Comparison of ENCODE assay signal across 8 cellular contexts in the genomic region with DNA sequence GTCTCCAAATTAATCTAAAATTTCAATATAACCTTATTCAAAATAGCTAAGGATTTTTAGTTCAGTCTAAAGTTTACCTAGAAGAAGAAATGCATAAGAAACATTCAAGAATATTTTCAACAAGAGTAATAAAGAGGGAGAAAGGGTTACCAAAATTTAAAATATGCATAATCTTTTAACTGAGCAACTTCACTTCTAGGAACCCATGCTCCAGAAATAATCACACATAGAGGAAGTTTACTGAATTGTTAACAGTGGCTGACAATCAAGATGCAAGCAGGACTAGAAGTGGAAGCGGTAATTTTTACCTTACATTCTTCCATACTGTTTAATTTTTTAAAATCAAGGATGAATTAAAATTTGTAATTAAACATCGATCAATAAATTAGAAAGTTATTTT. TPM values are rescaled to one million over a fixed set of nuclear protein-coding genes. Genes with fewer than 3 reads are reported as not detected.
A peak's percentile ranks its signal among the peaks of the same experiment; 100 is the strongest.
DNase-seq lines count a peak whose midpoint lies in the region; ATAC-seq and TF ChIP-seq lines count a peak whose summit lies in the region.

No MANE protein-coding gene starts in this region.

- POLR2A ChIA-PET in Panc1 (lab: Charles Lee) = no interaction called here

- H3K36me3 ChIP-seq in GM23248 (ENCODE audit: low read depth) (no peaks in the 10 kb centered on the region), Panc1 (ENCODE audit: control insufficient read depth, insufficient read depth, low read length) (no peaks in the 10 kb centered on the region)

- H3K9me3 ChIP-seq in GM23248 (ENCODE audit: low read depth) (no peaks in the 10 kb centered on the region), Panc1 (ENCODE audit: control insufficient read depth, insufficient read depth, low read depth, low read length) (no peaks in the 10 kb centered on the region)

- DNase-seq in GM23248 (peak; percentile 34), Panc1 (ENCODE audit: low read depth, low spot score) (no peak), endothelial cell (ENCODE audit: low spot score) (no peak), retinal pigment epithelial cell (ENCODE audit: low read depth) (no peak)
- no peak for DNase-seq in stimulated activated CD4-positive, alpha-beta T cell treated with anti-CD3 and anti-CD28 coated beads, Interleukin-4, amount 100 ng/mL, for 24 hours

- peaks cover 8% of the 10 kb centered on the region for H3K27me3 Mint-ChIP-seq in endothelial cell (ENCODE audit: unreplicated experiment)

- no peak overlapping the region for H2AFZ ChIP-seq in GM23248

- H3K36me3 Mint-ChIP-seq in endothelial cell (ENCODE audit: low read depth, unreplicated experiment) = no peaks in the 10 kb centered on the region

- no peaks in the 10 kb centered on the region for H3K9me2 ChIP-seq in GM23248 (ENCODE audit: insufficient read depth)

- H3K9ac ChIP-seq in GM23248 = peak overlapping the region; percentile 99

- H3K4me3 Mint-ChIP-seq in endothelial cell (ENCODE audit: unreplicated experiment) = peak overlapping the region; percentile 100

- H3K4me3 ChIP-seq in GM23248 (peak overlapping the region; percentile 100), Panc1 (ENCODE audit: low read depth in 2 of 2, low read length in 2 of 2) (peak overlapping the region; percentile 81 to 82), retinal pigment epithelial cell (ENCODE audit: low read length) (peak overlapping the region; percentile 96)

- H3K27ac ChIP-seq in GM23248 (peak overlapping the region; percentile 99), Panc1 (ENCODE audit: low read length) (peak overlapping the region; percentile 87)

- BruUV-seq in Panc1 (replicated peaks; lab: Mats Ljungman, UMichigan) = no TSS peak

- 28 to 30% methylated on average over 2 of the region's 2 CpGs for WGBS in GM23248 (ENCODE audit: low coverage in 1 of 2, low lambda C conversion rate in 2 of 2, missing lambda C conversion rate in 2 of 2), 2 experiments

- peak overlapping the region; percentile 94 for H3K4me2 ChIP-seq in GM23248 (ENCODE audit: unreplicated experiment)

- peaks cover 12% of the 10 kb centered on the region for H3K4me1 Mint-ChIP-seq in endothelial cell (ENCODE audit: unreplicated experiment)

- ATAC-seq in Panc1 (no peak), GM21447 (IDR thresholded peaks at IDR 0.05; ENCODE audit: unreplicated experiment) (no peak), HG02763 (IDR thresholded peaks at IDR 0.05; ENCODE audit: unreplicated experiment) (no peak), GM21528 (IDR thresholded peaks at IDR 0.05; ENCODE audit: low FRiP score, unreplicated experiment) (no peak)

- H3K79me2 ChIP-seq in GM23248 (ENCODE audit: insufficient read depth) = peaks cover 63% of the 10 kb centered on the region

- H3K9me3 Mint-ChIP-seq in endothelial cell (ENCODE audit: unreplicated experiment) = no peaks in the 10 kb centered on the region

- H3K27me3 ChIP-seq in GM23248 (replicated peaks; ENCODE audit: insufficient read depth) (no peaks in the 10 kb centered on the region), Panc1 (ENCODE audit: control insufficient read depth, insufficient read depth, low read length) (no peaks in the 10 kb centered on the region)

- in situ Hi-C loops in GM23248 (cut with MboI) (no loop called here), Panc1 (cut with HindIII; ENCODE audit: low pct_unique_long_range_greater_than_20kb, low sequenced_read_pairs) (no loop called here)

- intact Hi-C loops in Panc1 (cut with micrococcal nuclease; ENCODE audit: unreplicated experiment) = no loop called here

- CTCF ChIA-PET in Panc1 (lab: Charles Lee) = no interaction called here

- H3K27ac Mint-ChIP-seq in endothelial cell (ENCODE audit: unreplicated experiment) = no peak overlapping the region

- peaks cover 25% of the 10 kb centered on the region; the same call in 1 of the 2 replicates for H4K20me1 ChIP-seq in GM23248 (ENCODE audit: insufficient read depth)

- peaks cover 39% of the 10 kb centered on the region for H3F3A ChIP-seq in GM23248 (ENCODE audit: insufficient read depth)

- TF ChIP-seq CTCF in Panc1 (IDR thresholded peaks at IDR 0.05) = no peak
- TF ChIP-seq CTCF in endothelial cell (IDR thresholded peaks at IDR 0.05; ENCODE audit: unreplicated experiment) = no peak
- no peak for TF ChIP-seq CTCF in retinal pigment epithelial cell (conservative IDR thresholded peaks at IDR 0.05; ENCODE audit: low read depth, low read length)

- peaks cover 30% of the 10 kb centered on the region for H3K4me1 ChIP-seq in GM23248 (ENCODE audit: insufficient read depth)
- peaks cover 29% of the 10 kb centered on the region for H3K4me1 ChIP-seq in Panc1 (ENCODE audit: control insufficient read depth, insufficient read depth, low read length)

RNA-seq across cellular contexts. Expression of gene PJA2, which starts 1.9 kb away (rescaled TPM):
- total RNA-seq in GM23248 (2014; rRNA removed; shearing (Covaris generic)) = 95.3 and 97.0 TPM in 2 replicates
- 76.4 and 79.8 TPM in 2 replicates for polyA plus RNA-seq in GM23248 (2016; fragmentation: Nextera tagmentation; extraction: Ambion mirVana)
- 33.6 TPM for total RNA-seq in Panc1 (2021; ENCODE audit: unreplicated experiment)
- 18.2 TPM for polyA plus RNA-seq in Panc1 (2012; ENCODE audit: insufficient read length)
- total RNA-seq in endothelial cell (ENCODE audit: unreplicated experiment) = 78.2 TPM
